Comparison of ENCODE assay signal across 38 cellular contexts in the genomic region with DNA sequence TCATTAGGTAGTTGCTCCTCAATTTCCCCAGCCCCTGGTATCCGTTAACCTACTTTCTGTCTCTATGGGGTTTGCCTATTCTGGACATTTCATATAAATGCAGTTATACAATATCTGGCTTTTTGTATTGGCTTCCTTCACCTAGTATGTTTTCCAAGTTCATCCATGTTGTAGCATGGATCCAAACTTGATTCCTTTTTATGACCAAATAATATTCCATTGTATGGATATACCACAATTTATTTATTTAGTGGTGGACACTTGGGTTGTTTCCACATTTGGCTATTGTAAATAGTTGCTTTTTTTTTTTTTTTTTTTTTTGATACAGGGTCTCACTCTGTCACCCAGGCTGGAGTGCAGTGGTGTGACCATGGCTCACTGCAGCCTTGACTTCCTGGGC.
"Had no signal": no experiment of that assay in that cellular context is flagged by ENCODE, and none has a peak within 500 bp of the region (broad histone marks: within the 10 kb centered on the region; RNA-seq: fewer than 3 reads in every experiment).

No MANE protein-coding gene starts in this region.

- H3K27ac Mint-ChIP-seq: activated B cell treated with CpG ODN at 0.5 μM for 24 hours; activated CD4-positive, alpha-beta memory T cell treated with anti-CD3 and anti-CD28 coated beads for 36 hours; activated CD4-positive, alpha-beta T cell treated with anti-CD3 and anti-CD28 coated beads, Interleukin-2, amount 10 ng/mL, durations not matched to agents 24 days and 14 days; activated CD8-positive, alpha-beta T cell treated with anti-CD3 and anti-CD28 coated beads for 36 hours; activated naive CD4-positive, alpha-beta T cell treated with anti-CD3 and anti-CD28 coated beads for 36 hours; activated naive CD4-positive, alpha-beta T cell treated with anti-CD3 and anti-CD28 coated beads, Interleukin-2, amount 50 U/mL, for 72 hours; activated naive CD8-positive, alpha-beta T cell treated with anti-CD3 and anti-CD28 coated beads, Interleukin-2, amount 10 ng/mL, durations not matched to agents 7 days and 5 days; activated naive CD8-positive, alpha-beta T cell treated with anti-CD3 and anti-CD28 coated beads, Interleukin-2, amount 50 U/mL, for 24 hours; activated T-helper 1 cell treated with anti-CD3 and anti-CD28 coated beads, Interleukin-12 subunit alpha, Interleukin-12 subunit beta, Interleukin-2, Interleukin-4 antibody, amounts not matched to agents 30 ng/mL and 10 ng/mL and 1 ng/mL, durations not matched to agents 14 hours and 24 hours and 36 hours; activated T-helper 17 cell treated with anti-CD3 and anti-CD28 coated beads, Interleukin-2, amount 50 U/mL, for 72 hours; brain; T-helper 1 cell treated with Interleukin-12 subunit alpha and Interleukin-12 subunit beta and Interleukin-4 antibody, amounts not matched to agents 30 μg/mL and 1 μg/mL, for 36 hours; T-helper 2 cell treated with Interferon-gamma antibody and Interleukin-4, amounts not matched to agents 5 μg/mL and 100 μg/mL, for 36 hours had no signal

- DNase-seq: activated B cell treated with CpG ODN at 0.5 μM for 24 hours; activated CD4-positive, alpha-beta memory T cell treated with anti-CD3 and anti-CD28 coated beads for 36 hours; activated CD4-positive, alpha-beta T cell treated with anti-CD3 and anti-CD28 coated beads for 4 hours; activated CD4-positive, alpha-beta T cell treated with anti-CD3 and anti-CD28 coated beads, Interleukin-2, amount 10 ng/mL, durations not matched to agents 24 days and 14 days; activated CD4-positive, alpha-beta T cell treated with anti-CD3 and anti-CD28 coated beads, Interleukin-2, amount 50 U/mL, for 1 hour; activated CD4-positive, alpha-beta T cell treated with anti-CD3 and anti-CD28 coated beads, Interleukin-2, amount 50 U/mL, for 4 hours; activated CD4-positive, CD25-positive, alpha-beta regulatory T cell treated with anti-CD3 and anti-CD28 coated beads, Interleukin-2, amount 50 U/mL, for 72 hours; activated CD8-positive, alpha-beta memory T cell treated with anti-CD3 and anti-CD28 coated beads, Interleukin-2, amount 50 U/mL, for 4 hours; activated CD8-positive, alpha-beta T cell treated with anti-CD3 and anti-CD28 coated beads for 36 hours; activated gamma-delta T cell treated with Interleukin-2 at 50 U/mL for 16 hours; activated naive CD4-positive, alpha-beta T cell; activated naive CD4-positive, alpha-beta T cell treated with anti-CD3 and anti-CD28 coated beads for 36 hours; activated naive CD4-positive, alpha-beta T cell treated with anti-CD3 and anti-CD28 coated beads, Interleukin-2, amount 50 U/mL, for 16 hours; activated naive CD8-positive, alpha-beta T cell treated with anti-CD3 and anti-CD28 coated beads, Interleukin-2, amount 10 ng/mL, durations not matched to agents 7 days and 5 days; activated naive CD8-positive, alpha-beta T cell treated with anti-CD3 and anti-CD28 coated beads, Interleukin-2, amount 50 U/mL, for 24 hours; activated T-cell treated with anti-CD3 and anti-CD28 coated beads for 4 hours; activated T-cell treated with anti-CD3 and anti-CD28 coated beads, Interleukin-2, amount 50 U/mL, for 1 hour; activated T-cell treated with anti-CD3 and anti-CD28 coated beads, Interleukin-2, amount 50 U/mL, for 4 hours; activated T-cell treated with anti-CD3 and anti-CD28 coated beads, Interleukin-2, amount 50 U/mL, for 72 hours; amygdala; anterior cingulate cortex; caudate nucleus; cerebellar nuclear complex; T-helper 1 cell; T-helper 2 cell; T-helper 9 cell had no signal

- H3K27ac ChIP-seq: ascending aorta, cardiac muscle cell, VCaP had no signal

- H3K4me1 Mint-ChIP-seq: activated naive CD8-positive, alpha-beta T cell treated with anti-CD3 and anti-CD28 coated beads, Interleukin-2, amount 10 ng/mL, durations not matched to agents 7 days and 5 days had no signal

- H3K4me3 ChIP-seq: ascending aorta, cardiac muscle cell had no signal

- H3K27me3 Mint-ChIP-seq: activated B cell treated with CpG ODN at 0.5 μM for 24 hours; brain; central memory CD8-positive, alpha-beta T cell had no signal

- H3K36me3 Mint-ChIP-seq: activated naive CD4-positive, alpha-beta T cell treated with anti-CD3 and anti-CD28 coated beads, Interleukin-2, amount 50 U/mL, for 72 hours; activated naive CD8-positive, alpha-beta T cell treated with anti-CD3 and anti-CD28 coated beads, Interleukin-2, amount 10 ng/mL, durations not matched to agents 7 days and 5 days had no signal

- ATAC-seq: activated CD8-positive, alpha-beta T cell treated with anti-CD3 and anti-CD28 coated beads for 36 hours; activated naive CD4-positive, alpha-beta T cell treated with anti-CD3 and anti-CD28 coated beads, Interleukin-2, amount 50 U/mL, for 72 hours; activated naive CD8-positive, alpha-beta T cell treated with anti-CD3 and anti-CD28 coated beads, Interleukin-2, amount 50 U/mL, for 24 hours; activated T-cell treated with anti-CD3 and anti-CD28 coated beads, Interleukin-2, amount 50 U/mL, for 4 hours; activated T-cell treated with anti-CD3 and anti-CD28 coated beads, Interleukin-2, amount 50 U/mL, for 72 hours; activated T-helper 17 cell treated with anti-CD3 and anti-CD28 coated beads, Interleukin-2, amount 50 U/mL, for 72 hours had no signal

- H3K27me3 ChIP-seq: ascending aorta, cardiac muscle cell had no signal

- H3K9me3 ChIP-seq: ascending aorta had no signal

- H3K4me3 Mint-ChIP-seq: activated B cell treated with CpG ODN at 0.5 μM for 24 hours; activated CD4-positive, alpha-beta memory T cell treated with anti-CD3 and anti-CD28 coated beads for 36 hours; activated CD4-positive, alpha-beta T cell treated with anti-CD3 and anti-CD28 coated beads, Interleukin-2, amount 10 ng/mL, durations not matched to agents 24 days and 14 days; activated CD8-positive, alpha-beta T cell treated with anti-CD3 and anti-CD28 coated beads for 36 hours; activated naive CD4-positive, alpha-beta T cell treated with anti-CD3 and anti-CD28 coated beads for 36 hours; activated naive CD8-positive, alpha-beta T cell treated with anti-CD3 and anti-CD28 coated beads, Interleukin-2, amount 10 ng/mL, durations not matched to agents 7 days and 5 days; activated naive CD8-positive, alpha-beta T cell treated with anti-CD3 and anti-CD28 coated beads, Interleukin-2, amount 50 U/mL, for 24 hours; activated T-cell treated with anti-CD3 and anti-CD28 coated beads, Interleukin-2, amount 50 U/mL, for 4 hours; activated T-cell treated with anti-CD3 and anti-CD28 coated beads, Interleukin-2, amount 50 U/mL, for 72 hours; activated T-helper 1 cell treated with anti-CD3 and anti-CD28 coated beads, Interleukin-12 subunit alpha, Interleukin-12 subunit beta, Interleukin-2, Interleukin-4 antibody, amounts not matched to agents 30 ng/mL and 10 ng/mL and 1 ng/mL, durations not matched to agents 14 hours and 24 hours and 36 hours; activated T-helper 17 cell treated with anti-CD3 and anti-CD28 coated beads, Interleukin-2, amount 50 U/mL, for 72 hours; brain; central memory CD8-positive, alpha-beta T cell; T-helper 1 cell treated with Interleukin-12 subunit alpha and Interleukin-12 subunit beta and Interleukin-4 antibody, amounts not matched to agents 30 μg/mL and 1 μg/mL, for 36 hours; T-helper 2 cell treated with Interferon-gamma antibody and Interleukin-4, amounts not matched to agents 5 μg/mL and 100 μg/mL, for 36 hours had no signal

- H3K36me3 ChIP-seq: ascending aorta, cardiac muscle cell had no signal

- H3K9me3 Mint-ChIP-seq: activated B cell treated with CpG ODN at 0.5 μM for 24 hours; activated CD4-positive, alpha-beta memory T cell treated with anti-CD3 and anti-CD28 coated beads for 36 hours; activated CD4-positive, alpha-beta T cell treated with anti-CD3 and anti-CD28 coated beads, Interleukin-2, amount 10 ng/mL, durations not matched to agents 24 days and 14 days; activated CD8-positive, alpha-beta T cell treated with anti-CD3 and anti-CD28 coated beads for 36 hours; activated naive CD4-positive, alpha-beta T cell treated with anti-CD3 and anti-CD28 coated beads for 36 hours; activated naive CD4-positive, alpha-beta T cell treated with anti-CD3 and anti-CD28 coated beads, Interleukin-2, amount 50 U/mL, for 72 hours; activated T-cell treated with anti-CD3 and anti-CD28 coated beads, Interleukin-2, amount 50 U/mL, for 4 hours; activated T-cell treated with anti-CD3 and anti-CD28 coated beads, Interleukin-2, amount 50 U/mL, for 72 hours; activated T-helper 1 cell treated with anti-CD3 and anti-CD28 coated beads, Interleukin-12 subunit alpha, Interleukin-12 subunit beta, Interleukin-2, Interleukin-4 antibody, amounts not matched to agents 30 ng/mL and 10 ng/mL and 1 ng/mL, durations not matched to agents 14 hours and 24 hours and 36 hours; activated T-helper 17 cell treated with anti-CD3 and anti-CD28 coated beads, Interleukin-2, amount 50 U/mL, for 72 hours; central memory CD8-positive, alpha-beta T cell; T-helper 1 cell treated with Interleukin-12 subunit alpha and Interleukin-12 subunit beta and Interleukin-4 antibody, amounts not matched to agents 30 μg/mL and 1 μg/mL, for 36 hours; T-helper 2 cell treated with Interferon-gamma antibody and Interleukin-4, amounts not matched to agents 5 μg/mL and 100 μg/mL, for 36 hours had no signal

- FAIRE-seq: bronchial epithelial cell, TTC549 had no signal
